10 cellular contexts compared by ENCODE assay signal in genomic region chr6:36610576-36611336, GRCh38. TPM values are rescaled to one million over a fixed set of nuclear protein-coding genes. Genes with fewer than 3 reads are reported as not detected.
DNase-seq lines count a peak whose midpoint lies in the region; ATAC-seq and TF ChIP-seq lines count a peak whose summit lies in the region.
"Had no signal": no experiment of that assay in that cellular context is flagged by ENCODE, and none has a peak within 500 bp of the region (broad histone marks: within the 10 kb centered on the region; RNA-seq: fewer than 3 reads in every experiment).

No MANE protein-coding gene starts in this region.

- H3K9me3 ChIP-seq in Caco-2 (no peaks in the 10 kb centered on the region), MM.1S (replicated peaks; ENCODE audit: insufficient read depth, low read length) (no peaks in the 10 kb centered on the region), osteoblast (ENCODE audit: low read depth, low read length) (no peaks in the 10 kb centered on the region), left lung (no peaks in the 10 kb centered on the region)

- no TSS peak for BruUV-seq in Caco-2 (replicated peaks; lab: Mats Ljungman, UMichigan)

- H3K79me2 ChIP-seq in MM.1S (ENCODE audit: low read length): peaks cover 19% of the 10 kb centered on the region
- peaks cover 9% of the 10 kb centered on the region for H3K79me2 ChIP-seq in osteoblast (ENCODE audit: insufficient read depth, low read length)

- intact Hi-C loops in Caco-2 (cut with micrococcal nuclease; ENCODE audit: unreplicated experiment): no loop called here
- intact Hi-C loops in left lung (cut with DNase I): loop anchor here in 1 of 2 donors (10.0 kb wide), 1 partner anchor 144 kb away; no protein-coding TSS in a partner anchor

- H3K36me3 ChIP-seq in Caco-2 (ENCODE audit: control insufficient read depth, insufficient read depth, low read length): peaks cover 6% of the 10 kb centered on the region
- H3K36me3 ChIP-seq in MM.1S (replicated peaks; ENCODE audit: insufficient read depth, low read length): 0 out of 2 replicates have a peak, but pooled peaks cover 4% of the 10 kb centered on the region
- H3K36me3 ChIP-seq in osteoblast (ENCODE audit: insufficient read depth, low read length): peaks cover 53% of the 10 kb centered on the region
- H3K36me3 ChIP-seq in left lung: peaks cover 0 to 92% of the 10 kb centered on the region in 2 donors

- peaks cover 61% of the 10 kb centered on the region for H3F3A ChIP-seq in MM.1S (ENCODE audit: insufficient read depth, low read length)

- DNase-seq in Caco-2 (no peak), MM.1S (no peak), coronary artery (ENCODE audit: low spot score) (peak; percentile 43), osteoblast (ENCODE audit: insufficient read length, low spot score, missing footprints) (peak; percentile 10), left lung (no peak)
- DNase-seq: DMS53; NCI-H187; stimulated activated CD4-positive, alpha-beta T cell treated with anti-CD3 and anti-CD28 coated beads, Interleukin-1b, Interleukin-23, amount 100 ng/mL, for 48 hours had no signal

- H3K27me3 ChIP-seq in Caco-2 (replicated peaks; ENCODE audit: control insufficient read depth, insufficient read depth, low read length): no peaks in the 10 kb centered on the region
- no peaks in the 10 kb centered on the region for H3K27me3 ChIP-seq in MM.1S (replicated peaks; ENCODE audit: insufficient read depth, low read length)
- H3K27me3 ChIP-seq in osteoblast (ENCODE audit: insufficient read depth, low read length): no peaks in the 10 kb centered on the region
- no peaks in the 10 kb centered on the region for H3K27me3 ChIP-seq in left lung

- CTCF ChIA-PET in Caco-2 (lab: Charles Lee): interaction anchor here (0.5 to 1.7 kb wide), 2 partner anchors 68 to 192 kb away, joined by 5 to 6 read pairs; partner anchors contain the start of gene CDKN1A

- no peak overlapping the region for H3K9ac ChIP-seq in MM.1S (ENCODE audit: low read length)

- H3K4me1 Mint-ChIP-seq in Caco-2 (ENCODE audit: low read depth, unreplicated experiment): peaks cover 16% of the 10 kb centered on the region

- H3K4me1 ChIP-seq in Caco-2 (peaks cover 23% of the 10 kb centered on the region; the same call in 1 of the 2 replicates), MM.1S (ENCODE audit: low read length) (peaks cover 10% of the 10 kb centered on the region; the same call in 1 of the 2 replicates), osteoblast (ENCODE audit: insufficient read depth, low read length) (peaks cover 9% of the 10 kb centered on the region), left lung (peaks cover 0 to 50% of the 10 kb centered on the region in 2 donors)

- POLR2A ChIA-PET in Caco-2 (lab: Charles Lee): interaction anchor here (0.6 kb wide), 1 partner anchor 13 kb away, joined by 3 read pairs; no protein-coding TSS in a partner anchor

- no peak for TF ChIP-seq CTCF in Caco-2 (IDR thresholded peaks at IDR 0.05; ENCODE audit: insufficient read depth in 1 of 2, low read depth in 1 of 2, low read length in 1 of 2, severe bottlenecking in 1 of 2, unreplicated experiment in 1 of 2)
- no peak for TF ChIP-seq CTCF in MM.1S (IDR thresholded peaks at IDR 0.05; ENCODE audit: low read length)
- TF ChIP-seq CTCF in coronary artery (IDR thresholded peaks at IDR 0.05): no peak
- no peak for TF ChIP-seq CTCF in osteoblast (IDR thresholded peaks at IDR 0.05; ENCODE audit: extremely low read depth, low read depth, low read length)
- no peak for TF ChIP-seq CTCF in left lung (IDR thresholded peaks at IDR 0.05)

- H3K4me2 ChIP-seq in MM.1S (ENCODE audit: low read depth, low read length): no peak overlapping the region
- H3K4me2 ChIP-seq in osteoblast (ENCODE audit: insufficient read depth, low read length): no peak overlapping the region

- H4K20me1 ChIP-seq in MM.1S (ENCODE audit: insufficient read depth, low read length) (peaks cover 5% of the 10 kb centered on the region; the same call in 1 of the 2 replicates), osteoblast (ENCODE audit: insufficient read depth, low read length) (peaks cover 52% of the 10 kb centered on the region)

- peak overlapping the region; percentile 47 for H3K27ac Mint-ChIP-seq in Caco-2 (ENCODE audit: unreplicated experiment)

- H3K27ac ChIP-seq in MM.1S (ENCODE audit: low read length) (peak overlapping the region; percentile 30; the same call in 1 of the 2 replicates), coronary artery (no peak overlapping the region), osteoblast (ENCODE audit: low read depth, low read length) (peak overlapping the region; percentile 11), left lung (no peak overlapping the region)

- peaks cover 88% of the 10 kb centered on the region for H3K36me3 Mint-ChIP-seq in Caco-2 (ENCODE audit: insufficient read depth, unreplicated experiment)

- H3K27me3 Mint-ChIP-seq in Caco-2 (ENCODE audit: insufficient read depth, unreplicated experiment): no peaks in the 10 kb centered on the region

- H3K4me3 ChIP-seq in Caco-2 (ENCODE audit: low read depth, low read length) (no peak overlapping the region), MM.1S (ENCODE audit: low read length) (no peak overlapping the region), coronary artery (no peak overlapping the region), osteoblast (ENCODE audit: insufficient read depth, low read length) (no peak overlapping the region), left lung (no peak overlapping the region)

- H2AFZ ChIP-seq in MM.1S (ENCODE audit: low read length): no peak overlapping the region
- no peak overlapping the region for H2AFZ ChIP-seq in osteoblast (ENCODE audit: low read length)

- no peak for ATAC-seq in left lung
- no peak for ATAC-seq in HG02970 (IDR thresholded peaks at IDR 0.05; ENCODE audit: low FRiP score, unreplicated experiment)
- ATAC-seq in esophagus mucosa: no peak

- peak overlapping the region; percentile 7 for H3K4me3 Mint-ChIP-seq in Caco-2 (ENCODE audit: unreplicated experiment)

- no peaks in the 10 kb centered on the region for H3K9me3 Mint-ChIP-seq in Caco-2 (ENCODE audit: unreplicated experiment)

- no peaks in the 10 kb centered on the region for H3K9me2 ChIP-seq in MM.1S (replicated peaks; ENCODE audit: insufficient read depth, low read length)

RNA-seq across cellular contexts. Expression of gene SRSF3, which starts 16.6 kb away (rescaled TPM):
- 422 and 425 TPM in 2 replicates for total RNA-seq in Caco-2 (2022)
- total RNA-seq in osteoblast: 236 and 289 TPM in 2 replicates
- 100 to 1,000 TPM; 173 to 253 TPM for total RNA-seq in left lung
- 216 TPM for total RNA-seq in esophagus mucosa

Comparison
In these comparisons a context has a peak if more than half of its experiments do, and no peak if none do; other contexts are left out.
1. DNase-seq: peak in coronary artery (single experiment) and osteoblast (single experiment); none in Caco-2 (0 of 2), MM.1S (single experiment) and left lung (0 of 2).
2. H3K27ac ChIP-seq: peak in MM.1S (single experiment) and osteoblast (single experiment); none in coronary artery (0 of 2) and left lung (0 of 2).